In the genomic region with DNA sequence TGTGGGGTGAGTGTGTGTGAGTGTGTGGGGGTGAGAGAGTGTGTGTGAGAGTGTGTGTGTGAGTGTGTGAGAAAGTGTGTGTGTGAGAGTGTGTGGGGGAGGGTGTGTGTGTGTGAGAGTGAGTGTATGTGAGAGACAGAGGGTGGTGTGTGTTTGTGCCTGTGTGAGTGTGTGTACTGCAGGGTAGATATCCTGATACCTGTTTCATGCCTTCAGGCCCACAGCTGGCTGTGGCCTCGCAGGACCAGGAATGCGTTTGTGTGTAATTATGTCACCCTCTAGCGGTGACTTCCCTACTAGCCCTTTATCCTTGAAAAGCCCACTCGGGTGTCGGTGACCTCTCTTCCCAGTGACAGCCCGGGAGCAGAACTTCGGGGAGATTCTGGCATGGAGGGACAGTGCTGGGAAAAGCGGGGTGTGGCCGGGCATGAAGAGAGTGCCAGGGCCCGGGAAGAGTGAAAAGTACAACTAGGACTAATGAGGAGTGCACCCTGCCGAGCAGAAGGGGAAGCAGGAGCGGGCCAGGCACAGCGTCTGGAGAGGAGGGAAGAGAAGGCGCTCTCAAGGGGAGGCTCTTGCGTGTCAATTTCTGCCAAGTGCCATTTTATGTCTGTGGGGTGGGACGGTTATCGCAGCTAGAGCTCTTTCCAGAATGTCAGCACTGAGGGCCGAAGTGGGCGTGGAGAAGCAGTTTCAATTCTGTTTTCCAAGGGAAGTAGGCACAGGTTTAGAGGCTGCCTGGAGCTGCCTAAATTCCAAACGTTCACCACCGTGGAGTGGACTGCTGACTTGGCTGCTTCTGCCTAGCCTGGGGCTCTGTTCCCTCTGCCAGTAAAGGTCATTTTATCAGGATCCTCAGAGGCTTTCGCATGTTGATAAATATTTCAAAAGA, we compare ENCODE assay signal across 8 cellular contexts.
DNase-seq lines count a peak whose midpoint lies in the region; ATAC-seq and TF ChIP-seq lines count a peak whose summit lies in the region.

No MANE protein-coding gene starts in this region.

- peak overlapping the region; percentile 71 for H3K4me3 ChIP-seq in coronary artery

- H3K27ac ChIP-seq in coronary artery = peak overlapping the region; percentile 74 to 91

- DNase-seq in NCI-H1417 (lab: John Stamatoyannopoulos, UW) (peak; percentile 69 to 93 (median 86)), NCI-H1417 treated with DMSO at 0.1 percent for 48 hours (lab: John Stamatoyannopoulos, UW) (no peak), NCI-H345 (lab: John Stamatoyannopoulos, UW) (peak; percentile 76), coronary artery (ENCODE audit: low spot score) (peak; percentile 85), kidney tubule cell (ENCODE audit: low spot score) (peak; percentile 87)
- DNase-seq in activated CD4-positive, CD25-positive, alpha-beta regulatory T cell treated with anti-CD3 and anti-CD28 coated beads, Interleukin-2, amount 50 U/mL, for 72 hours = peak; percentile 38
- peak; percentile 47 for DNase-seq in stimulated activated CD4-positive, alpha-beta T cell treated with anti-CD3 and anti-CD28 coated beads, Interleukin-1b, Interleukin-23, amount 100 ng/mL, for 48 hours

- peak; percentile 54 for TF ChIP-seq CTCF in coronary artery (IDR thresholded peaks at IDR 0.05)

- ATAC-seq in HG03039 (IDR thresholded peaks at IDR 0.05; ENCODE audit: unreplicated experiment) = peak; percentile 19
